In genomic region chr17:74289688-74290087, GRCh38 we compare ENCODE assay signal across 16 cellular contexts. TPM values are rescaled to one million over a fixed set of nuclear protein-coding genes. Genes with fewer than 3 reads are reported as not detected.
"Had no signal": no experiment of that assay in that cellular context is flagged by ENCODE, and none has a peak within 500 bp of the region (broad histone marks: within the 10 kb centered on the region; RNA-seq: fewer than 3 reads in every experiment).

No MANE protein-coding gene starts in this region.

- H3K9me3 ChIP-seq: psoas muscle, sigmoid colon, tibial artery, vagina had no signal

- H3K36me3 Mint-ChIP-seq: natural killer cell treated with Interleukin-12 subunit alpha and Interleukin-12 subunit beta and Interleukin-15 and Interleukin-18, amount 100 ng/mL, for 72 hours had no signal

- ATAC-seq: SK-N-SH treated with all-trans-retinoic acid at 6 μM for 48 hours had no signal

- H3K27ac ChIP-seq: psoas muscle, sigmoid colon, tibial artery, vagina had no signal

- H3K27me3 ChIP-seq: vagina had no signal

- H3K4me1 ChIP-seq: psoas muscle, sigmoid colon, tibial artery, vagina had no signal

- H3K36me3 ChIP-seq: sigmoid colon, tibial artery, vagina had no signal

- H3K27ac Mint-ChIP-seq: activated naive CD8-positive, alpha-beta T cell treated with anti-CD3 and anti-CD28 coated beads, Interleukin-2, amount 10 ng/mL, durations not matched to agents 7 days and 5 days; memory B cell had no signal

- H3K9me3 Mint-ChIP-seq: natural killer cell treated with Interleukin-12 subunit alpha and Interleukin-12 subunit beta and Interleukin-15 and Interleukin-18, amount 100 ng/mL, for 72 hours had no signal

- H3K4me3 Mint-ChIP-seq: activated naive CD8-positive, alpha-beta T cell treated with anti-CD3 and anti-CD28 coated beads, Interleukin-2, amount 10 ng/mL, durations not matched to agents 7 days and 5 days; memory B cell; natural killer cell treated with Interleukin-12 subunit alpha and Interleukin-12 subunit beta and Interleukin-15 and Interleukin-18, amount 100 ng/mL, for 72 hours had no signal

- DNase-seq: activated CD4-positive, CD25-positive, alpha-beta regulatory T cell treated with anti-CD3 and anti-CD28 coated beads, Interleukin-2, amount 50 U/mL, for 72 hours; activated effector memory CD4-positive, alpha-beta T cell treated with anti-CD3 and anti-CD28 coated beads, Interleukin-2, amount 50 U/mL, for 16 hours; activated naive CD8-positive, alpha-beta T cell treated with anti-CD3 and anti-CD28 coated beads, Interleukin-2, amount 10 ng/mL, durations not matched to agents 7 days and 5 days; activated T-cell treated with anti-CD3 and anti-CD28 coated beads for 4 hours; anterior cingulate cortex; cerebellar nuclear complex; psoas muscle; sigmoid colon; stimulated activated CD4-positive, alpha-beta T cell treated with anti-CD3 and anti-CD28 coated beads, Interleukin-2, amount 100 ng/mL, for 24 hours; tibial artery had no signal

- H3K27me3 Mint-ChIP-seq: natural killer cell treated with Interleukin-12 subunit alpha and Interleukin-12 subunit beta and Interleukin-15 and Interleukin-18, amount 100 ng/mL, for 72 hours had no signal

- H3K4me3 ChIP-seq: psoas muscle, sigmoid colon, tibial artery, vagina had no signal

RNA-seq across cellular contexts. Expression of gene DNAI2, which starts 15.7 kb away (rescaled TPM):
- total RNA-seq: esophagus mucosa; natural killer cell treated with Interleukin-12 subunit alpha and Interleukin-12 subunit beta and Interleukin-15 and Interleukin-18, amount 100 ng/mL, for 72 hours; omental fat pad; psoas muscle; sigmoid colon; vagina had no signal
